ENCODE assay signal across 20 cellular contexts in the genomic region with DNA sequence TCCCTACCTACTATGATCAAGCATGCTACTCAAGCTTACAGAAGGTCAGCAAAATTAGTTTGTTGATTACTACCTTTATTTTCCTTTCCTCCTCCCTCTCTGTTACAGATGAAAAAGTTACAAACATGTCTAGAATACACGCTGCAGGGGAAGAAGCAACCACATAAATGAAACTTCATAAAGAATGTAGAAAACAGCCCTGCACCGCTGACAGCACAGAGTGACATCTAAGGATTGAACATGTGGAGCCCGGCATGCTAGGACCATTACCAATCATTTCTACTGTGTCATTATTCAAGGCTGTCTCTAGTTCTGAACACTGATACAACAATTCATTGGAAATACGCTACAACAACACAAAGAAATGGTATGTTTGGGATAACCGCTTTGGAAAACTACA.
"Had no signal": no experiment of that assay in that cellular context is flagged by ENCODE, and none has a peak within 500 bp of the region (broad histone marks: within the 10 kb centered on the region; RNA-seq: fewer than 3 reads in every experiment).

No MANE protein-coding gene starts in this region.

- H3K27ac ChIP-seq: SK-N-MC, skin epidermis, suprapubic skin had no signal

- DNase-seq: activated CD4-positive, alpha-beta T cell treated with anti-CD3 and anti-CD28 coated beads for 48 hours; aorta; cerebellar nuclear complex; effector CD8-positive, alpha-beta T cell; esophagus squamous epithelium; hypothalamus; kidney glomerular epithelial cell; left ventricle myocardium superior; mucosa of descending colon; occipital lobe; right cardiac atrium; stimulated activated CD4-positive, alpha-beta T cell treated with anti-CD3 and anti-CD28 coated beads, Interleukin-4, amount 100 ng/mL, for 24 hours; stimulated activated naive CD4-positive, alpha-beta T cell treated with Interleukin-2 at 50 U/mL for 16 hours; trophoblast cell had no signal

- H3K4me3 ChIP-seq: esophagus squamous epithelium, mucosa of descending colon, SK-N-MC, skin epidermis, suprapubic skin had no signal

- ATAC-seq: left ventricle myocardium superior, mucosa of descending colon, right cardiac atrium had no signal

- H3K27me3 ChIP-seq: esophagus squamous epithelium, suprapubic skin had no signal

- H3K4me1 Mint-ChIP-seq: memory B cell had no signal

- H3K36me3 Mint-ChIP-seq: memory B cell had no signal

- H3K4me3 Mint-ChIP-seq: memory B cell, nephron had no signal

- H3K9me3 Mint-ChIP-seq: memory B cell, nephron had no signal

- H3K9me3 ChIP-seq: esophagus squamous epithelium, mucosa of descending colon, suprapubic skin had no signal

- H3K27me3 Mint-ChIP-seq: memory B cell, progenitor cell of endocrine pancreas had no signal

- H3K27ac Mint-ChIP-seq: memory B cell, nephron, progenitor cell of endocrine pancreas had no signal
